8 cellular contexts compared by ENCODE assay signal in genomic region chrX:51893931-51894696, GRCh38. TPM values are rescaled to one million over a fixed set of nuclear protein-coding genes. Genes with fewer than 3 reads are reported as not detected.
A peak's percentile ranks its signal among the peaks of the same experiment; 100 is the strongest.
DNase-seq lines count a peak whose midpoint lies in the region; ATAC-seq and TF ChIP-seq lines count a peak whose summit lies in the region.

No MANE protein-coding gene starts in this region.

- H3K36me3 ChIP-seq in iPS-18a (ENCODE audit: control insufficient read depth, low read depth, low read length) (peaks cover 24% of the 10 kb centered on the region), skeletal muscle satellite cell (ENCODE audit: insufficient read depth, low read length) (peaks cover 34% of the 10 kb centered on the region)

- peak; percentile 4 for DNase-seq in GM13977 (ENCODE audit: low spot score)
- DNase-seq in NCI-H2227 (lab: John Stamatoyannopoulos, UW; ENCODE audit: unreplicated experiment): peak; percentile 67
- DNase-seq in astrocyte of the hippocampus (ENCODE audit: low read depth, low spot score): peak; percentile 55
- DNase-seq in A172 (ENCODE audit: low spot score): no peak

- in situ Hi-C loops in GM13977 (cut with MboI; ENCODE audit: low pct_unique_long_range_greater_than_20kb, low sequenced_read_pairs, unreplicated experiment): no loop called here

- no peaks in the 10 kb centered on the region for H3K9me3 ChIP-seq in iPS-18a (ENCODE audit: control insufficient read depth, low read depth, low read length)
- no peaks in the 10 kb centered on the region for H3K9me3 ChIP-seq in skeletal muscle satellite cell (replicated peaks; ENCODE audit: low read length)

- peak overlapping the region; percentile 27 for H3K27ac ChIP-seq in iPS-18a (ENCODE audit: low read length)

- H3K4me3 ChIP-seq in iPS-18a (ENCODE audit: low read length): peak overlapping the region; percentile 78
- H3K4me3 ChIP-seq in skeletal muscle satellite cell (ENCODE audit: low read length): peak overlapping the region; percentile 86

- no peak for TF ChIP-seq CTCF in GM13977 (IDR thresholded peaks at IDR 0.05; ENCODE audit: extremely low read depth, insufficient read depth, missing control alignments)

- peak overlapping the region; percentile 75 for H3K4me2 ChIP-seq in skeletal muscle satellite cell (ENCODE audit: low read length)

- ATAC-seq in HG03342 (IDR thresholded peaks at IDR 0.05; ENCODE audit: unreplicated experiment) (no peak), GM18520 (IDR thresholded peaks at IDR 0.05; ENCODE audit: unreplicated experiment) (no peak)

- H3K27me3 ChIP-seq in iPS-18a (ENCODE audit: control insufficient read depth, insufficient read depth, low read length) (no peaks in the 10 kb centered on the region), skeletal muscle satellite cell (ENCODE audit: control insufficient read depth, insufficient read depth, low read length) (no peaks in the 10 kb centered on the region)

- H3K4me1 ChIP-seq in iPS-18a (ENCODE audit: control insufficient read depth, low read depth, low read length) (peaks cover 5% of the 10 kb centered on the region), skeletal muscle satellite cell (ENCODE audit: control insufficient read depth, insufficient read depth, low read length) (peaks cover 23% of the 10 kb centered on the region)

- H3K9ac ChIP-seq in iPS-18a (ENCODE audit: low read length): peak overlapping the region; percentile 79
- H3K9ac ChIP-seq in skeletal muscle satellite cell (ENCODE audit: low read depth, low read length): peak overlapping the region; percentile 91

RNA-seq across cellular contexts. Expression of gene MAGED1, which starts 0.7 kb away (rescaled TPM):
- 214 and 249 TPM in 2 replicates for total RNA-seq in skeletal muscle satellite cell (2012; rRNA removed)
- total RNA-seq in A172 (2014; rRNA removed; shearing (Covaris generic)): 98.9 and 110 TPM in 2 replicates
